13 cellular contexts compared by ENCODE assay signal in the genomic region with DNA sequence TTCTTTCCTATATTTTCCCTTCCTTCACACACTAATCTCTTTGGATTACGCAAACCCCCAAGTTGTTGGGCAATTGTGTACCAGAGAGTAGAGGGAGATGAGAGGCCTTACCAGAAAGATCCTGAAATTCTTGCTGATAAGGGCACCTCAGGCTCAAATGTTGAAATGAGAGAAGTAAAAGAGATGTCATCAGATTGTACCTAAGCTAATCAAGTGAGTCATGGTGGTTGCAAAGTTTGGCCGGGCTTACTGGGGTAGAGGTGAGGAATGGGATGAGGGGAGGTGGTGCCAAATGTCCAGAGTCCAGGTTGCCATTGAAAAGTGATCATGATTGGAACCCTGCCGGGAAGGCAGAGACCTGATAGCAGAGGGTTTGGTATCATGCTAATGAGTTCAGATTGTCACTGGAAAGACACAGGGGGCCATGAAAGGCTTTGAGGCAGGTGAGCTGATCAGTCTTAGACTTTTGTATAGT. TPM values are rescaled to one million over a fixed set of nuclear protein-coding genes. Genes with fewer than 3 reads are reported as not detected.
DNase-seq lines count a peak whose midpoint lies in the region; ATAC-seq and TF ChIP-seq lines count a peak whose summit lies in the region.
"Had no signal": no experiment of that assay in that cellular context is flagged by ENCODE, and none has a peak within 500 bp of the region (broad histone marks: within the 10 kb centered on the region; RNA-seq: fewer than 3 reads in every experiment).

No MANE protein-coding gene starts in this region.

- H3K9me3 ChIP-seq in PC-9 (ENCODE audit: insufficient read depth, low read depth) (no peaks in the 10 kb centered on the region), psoas muscle (no peaks in the 10 kb centered on the region)

- ATAC-seq in psoas muscle: peak; percentile 65 to 86 (median 84)

- 58 to 74% (median 58%) methylated on average over 3 of the region's 3 CpGs for WGBS in psoas muscle, 3 donors

- no peaks in the 10 kb centered on the region for H3K9me2 ChIP-seq in PC-9 (ENCODE audit: insufficient read depth)

- H3K27ac ChIP-seq in PC-9 (peak overlapping the region; percentile 93), psoas muscle (no peak overlapping the region)
- H3K27ac ChIP-seq: dorsolateral prefrontal cortex had no signal

- H3K27me3 ChIP-seq in PC-9 (ENCODE audit: insufficient read depth, low read depth) (no peaks in the 10 kb centered on the region), psoas muscle (ENCODE audit: insufficient read depth in 3 of 3, low read length in 2 of 3) (no peaks in the 10 kb centered on the region)
- H3K27me3 ChIP-seq: dorsolateral prefrontal cortex had no signal

- no peaks in the 10 kb centered on the region for H4K20me1 ChIP-seq in PC-9 (ENCODE audit: insufficient read depth)

- BruUV-seq in PC-9 (replicated peaks; lab: Mats Ljungman, UMichigan): no TSS peak

- no peaks in the 10 kb centered on the region for H3K79me2 ChIP-seq in PC-9 (ENCODE audit: low read depth)

- peaks cover 61% of the 10 kb centered on the region for H3F3A ChIP-seq in PC-9 (ENCODE audit: insufficient read depth, low read depth)

- no peak overlapping the region for H2AFZ ChIP-seq in PC-9

- POLR2A ChIA-PET in PC-9 (lab: Charles Lee; ENCODE audit: unreplicated experiment): no interaction called here

- H3K4me2 ChIP-seq in PC-9: peak overlapping the region; percentile 66

- TF ChIP-seq CTCF in PC-9 (conservative IDR thresholded peaks at IDR 0.05) (no peak), fibroblast of mammary gland (conservative IDR thresholded peaks at IDR 0.05; ENCODE audit: control insufficient read depth, insufficient read depth, low read depth, low read length) (no peak), psoas muscle (IDR thresholded peaks at IDR 0.05) (no peak)

- DNase-seq in HCEC 1CT: peak; percentile 57
- DNase-seq in PC-9: peak; percentile 74 to 99
- peak; percentile 77 for DNase-seq in fibroblast of mammary gland (ENCODE audit: low read depth)
- DNase-seq in psoas muscle: peak in 1 of 2 donors; percentile 45
- DNase-seq in NCI-H748 treated with DMSO at 0.1 percent for 48 hours (lab: John Stamatoyannopoulos, UW): no peak
- no peak for DNase-seq in NCI-H748 (lab: John Stamatoyannopoulos, UW; ENCODE audit: unreplicated experiment)
- DNase-seq in activated CD4-positive, alpha-beta T cell treated with anti-CD3 and anti-CD28 coated beads for 48 hours: no peak
- DNase-seq in hippocampal formation (lab: John Stamatoyannopoulos, UW): no peak
- DNase-seq: activated T-cell treated with anti-CD3 and anti-CD28 coated beads, Interleukin-2, amount 50 U/mL, for 24 hours; dorsolateral prefrontal cortex; NCI-H345; right cardiac atrium; T-helper 1 cell had no signal

- intact Hi-C loops in PC-9 (cut with micrococcal nuclease; ENCODE audit: unreplicated experiment): loop anchor here (1.0 to 5.0 kb wide), 3 partner anchors 21 to 90 kb away; a partner anchor contains a TSS
- intact Hi-C loops in psoas muscle (cut with DNase I): no loop called here

- H3K4me3 ChIP-seq in PC-9 (peak overlapping the region; percentile 17; the same call in 1 of the 2 replicates), fibroblast of mammary gland (ENCODE audit: control insufficient read depth, low read depth, low read length) (no peak overlapping the region), psoas muscle (no peak overlapping the region)
- H3K4me3 ChIP-seq: dorsolateral prefrontal cortex had no signal

- H3K36me3 ChIP-seq in PC-9 (ENCODE audit: low read depth) (no peaks in the 10 kb centered on the region), psoas muscle (ENCODE audit: insufficient read depth in 1 of 2, low read depth in 1 of 2) (no peaks in the 10 kb centered on the region)

- H3K4me1 ChIP-seq in PC-9 (replicated peaks; ENCODE audit: insufficient read depth): peaks cover 69% of the 10 kb centered on the region
- H3K4me1 ChIP-seq in psoas muscle: peaks cover 19% of the 10 kb centered on the region

- CTCF ChIA-PET in PC-9 (lab: Charles Lee): interaction anchor here (1.3 kb wide), 1 partner anchor 156 kb away, joined by 4 read pairs; no protein-coding TSS in a partner anchor

RNA-seq across cellular contexts. Expression of a gene that starts 43.1 kb away (rescaled TPM):
- total RNA-seq in PC-9 (2021) (not detected in 2 replicates), psoas muscle (not detected)
- not detected for polyA plus RNA-seq in psoas muscle
- total RNA-seq: right cardiac atrium had no signal
- polyA plus RNA-seq: right cardiac atrium had no signal

Comparison
In these comparisons a context has a peak if more than half of its experiments do, and no peak if none do; other contexts are left out.
1. DNase-seq: peak in HCEC 1CT (single experiment), PC-9 (2 of 2) and fibroblast of mammary gland (single experiment); none in NCI-H748 treated with DMSO at 0.1 percent for 48 hours (single experiment), NCI-H748 (single experiment), activated CD4-positive, alpha-beta T cell treated with anti-CD3 and anti-CD28 coated beads for 48 hours (single experiment) and hippocampal formation (0 of 2).